ENCODE assay signal across 14 cellular contexts in the genomic region with DNA sequence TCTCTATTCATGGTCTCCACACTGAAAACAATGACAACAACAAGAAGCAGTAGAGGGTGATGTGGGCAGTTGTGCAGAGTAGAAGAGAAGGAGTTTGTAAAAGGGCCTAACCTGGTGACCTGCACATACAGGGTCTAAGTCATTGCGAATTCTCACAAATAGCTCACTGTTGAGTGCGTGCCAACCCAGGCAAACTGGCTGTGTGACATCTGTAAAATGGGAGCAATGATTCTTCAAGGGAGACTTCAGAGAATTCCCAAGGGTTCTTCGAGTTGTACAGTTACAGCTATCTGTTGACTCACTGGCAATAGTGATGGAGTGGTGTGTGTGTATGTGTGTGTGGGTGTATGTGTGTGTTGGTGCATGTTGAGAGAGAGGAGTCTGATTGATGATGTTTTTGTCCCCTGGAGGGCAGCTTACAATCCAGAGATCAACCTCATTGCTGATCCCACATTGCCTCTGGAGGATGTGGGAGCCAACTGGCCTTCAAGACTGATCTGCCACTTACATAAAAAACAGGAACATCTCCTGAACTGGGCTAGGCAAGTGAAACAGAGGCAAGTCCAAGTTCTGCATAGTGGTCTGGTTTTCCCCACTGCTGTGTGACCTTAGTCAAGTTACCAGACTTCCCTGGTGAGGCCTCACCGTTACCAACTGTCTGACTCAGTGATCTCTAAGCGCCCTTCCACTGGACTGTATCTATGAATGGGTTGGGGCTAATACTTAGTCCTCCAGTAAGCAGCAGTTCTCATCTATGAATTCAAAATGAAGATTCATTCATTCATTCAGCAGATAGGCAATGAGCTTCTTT. TPM values are rescaled to one million over a fixed set of nuclear protein-coding genes. Genes with fewer than 3 reads are reported as not detected.
DNase-seq lines count a peak whose midpoint lies in the region; ATAC-seq and TF ChIP-seq lines count a peak whose summit lies in the region.
"Had no signal": no experiment of that assay in that cellular context is flagged by ENCODE, and none has a peak within 500 bp of the region (broad histone marks: within the 10 kb centered on the region; RNA-seq: fewer than 3 reads in every experiment).

No MANE protein-coding gene starts in this region.

- H3K4me1 ChIP-seq in breast epithelium, result no peaks in the 10 kb centered on the region

- H3K27ac Mint-ChIP-seq in MCF 10A (ENCODE audit: low read depth, unreplicated experiment), result peak overlapping the region; percentile 11
- H3K27ac Mint-ChIP-seq: IgD-negative memory B cell had no signal

- no peaks in the 10 kb centered on the region for H3K36me3 ChIP-seq in breast epithelium

- no peaks in the 10 kb centered on the region for H3K27me3 Mint-ChIP-seq in MCF 10A (ENCODE audit: insufficient read depth, unreplicated experiment)
- H3K27me3 Mint-ChIP-seq: IgD-negative memory B cell had no signal

- POLR2A ChIA-PET in MCF 10A (lab: Yijun Ruan, JAX), result interaction anchor here (0.7 to 16.2 kb wide), 7 partner anchors 8 to 64 kb away, joined by 3 to 402 read pairs (median 5); no protein-coding TSS in a partner anchor

- H3K4me1 Mint-ChIP-seq in MCF 10A (ENCODE audit: insufficient read depth, unreplicated experiment), result peaks cover 50% of the 10 kb centered on the region

- H3K9me3 ChIP-seq in breast epithelium, result no peaks in the 10 kb centered on the region

- BruUV-seq in MCF 10A (replicated peaks; lab: Mats Ljungman, UMichigan), result no TSS peak

- CTCF ChIA-PET in MCF 10A (lab: Yijun Ruan, JAX), result interaction anchor here (0.5 to 6.1 kb wide), 15 partner anchors 10 to 1787 kb away, joined by 3 to 45 read pairs (median 4); no protein-coding TSS in a partner anchor

- no peaks in the 10 kb centered on the region for H3K9me3 Mint-ChIP-seq in MCF 10A (ENCODE audit: unreplicated experiment)
- H3K9me3 Mint-ChIP-seq: IgD-negative memory B cell had no signal

- no peak overlapping the region for H3K4me3 Mint-ChIP-seq in MCF 10A (ENCODE audit: unreplicated experiment)
- H3K4me3 Mint-ChIP-seq: IgD-negative memory B cell had no signal

- H3K27me3 ChIP-seq in breast epithelium, result no peaks in the 10 kb centered on the region

- TF ChIP-seq POLR2A in breast epithelium (IDR thresholded peaks at IDR 0.05), result no peak

- TF ChIP-seq CTCF in MCF 10A (IDR thresholded peaks at IDR 0.05; ENCODE audit: unreplicated experiment) (no peak), breast epithelium (IDR thresholded peaks at IDR 0.05) (no peak), epithelial cell of esophagus (IDR thresholded peaks at IDR 0.05; ENCODE audit: insufficient read depth, low read depth, low read length, missing control alignments) (no peak)

- H3K27ac ChIP-seq in breast epithelium, result no peak overlapping the region
- H3K27ac ChIP-seq: 22Rv1 had no signal

- intact Hi-C loops in MCF 10A (cut with micrococcal nuclease) (loop anchor here (2.0 kb wide), 1 partner anchor 27 kb away; no protein-coding TSS in a partner anchor), breast epithelium (cut with DNase I; ENCODE audit: low total_unique reads) (loop anchor here (2.0 kb wide), 1 partner anchor 13 kb away; no protein-coding TSS in a partner anchor)

- H3K4me3 ChIP-seq in breast epithelium, result no peak overlapping the region
- H3K4me3 ChIP-seq in epithelial cell of esophagus (ENCODE audit: low read length), result peak overlapping the region; percentile 95

- no peak for DNase-seq in MCF 10A (ENCODE audit: unreplicated experiment)
- DNase-seq in breast epithelium (ENCODE audit: low spot score in 2 of 2), result no peak
- peak; percentile 60 for DNase-seq in epithelial cell of esophagus (ENCODE audit: low read depth)
- peak; percentile 12 for DNase-seq in mesenteric fat pad (ENCODE audit: low spot score)
- no peak for DNase-seq in HK-2 (ENCODE audit: unreplicated experiment)
- DNase-seq in RPMI8226, result no peak
- no peak for DNase-seq in NCI-H748 (lab: John Stamatoyannopoulos, UW; ENCODE audit: unreplicated experiment)
- DNase-seq: NCI-H1694 treated with DMSO at 0.1 percent for 48 hours, NCI-H446, NCI-H774, SHP77 treated with DMSO at 0.1 percent for 48 hours had no signal

- ATAC-seq in activated CD4-positive, CD25-positive, alpha-beta regulatory T cell treated with anti-CD3 and anti-CD28 coated beads, Interleukin-2, amount 50 U/mL, for 24 hours, result no peak

- peaks cover 5% of the 10 kb centered on the region for H3K36me3 Mint-ChIP-seq in MCF 10A (ENCODE audit: insufficient read depth, unreplicated experiment)
- H3K36me3 Mint-ChIP-seq: IgD-negative memory B cell had no signal

RNA-seq across cellular contexts. Expression of a gene that starts 3.1 kb away (rescaled TPM):
- total RNA-seq in MCF 10A (2022) (5.9 and 9.9 TPM in 2 replicates), breast epithelium (1 to 10 TPM in 2 of 3 donors, under 1 TPM in 1; 0.16 to 5.4 (median 3.6) TPM), mesenteric fat pad (0.51 TPM)

Comparison
In these comparisons a context has a peak if more than half of its experiments do, and no peak if none do; other contexts are left out.
1. DNase-seq: peak in epithelial cell of esophagus (single experiment) and mesenteric fat pad (single experiment); none in MCF 10A (single experiment), breast epithelium (0 of 2), HK-2 (single experiment), RPMI8226 (single experiment) and NCI-H748 (single experiment).